19 cellular contexts compared by ENCODE assay signal in the genomic region with DNA sequence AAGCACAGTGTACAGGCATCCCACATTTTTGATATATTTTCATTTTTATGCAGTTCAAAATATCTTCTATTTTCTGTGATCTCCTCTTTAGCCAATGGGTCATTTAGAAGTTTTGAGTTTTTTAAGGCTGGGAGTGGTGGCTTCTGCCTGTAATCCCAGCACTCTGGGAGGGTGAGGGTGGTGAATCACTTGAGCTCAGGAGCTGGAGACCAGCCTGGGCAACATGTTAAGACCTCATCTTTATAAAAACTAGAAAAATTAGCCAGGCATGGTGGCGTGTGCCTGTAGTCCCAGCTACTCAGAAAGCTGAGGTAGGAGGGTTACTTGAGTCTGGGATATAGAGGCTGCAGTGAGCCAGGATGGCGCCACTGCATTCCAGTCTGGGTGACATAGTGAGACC.
"Had no signal": no experiment of that assay in that cellular context is flagged by ENCODE, and none has a peak within 500 bp of the region (broad histone marks: within the 10 kb centered on the region; RNA-seq: fewer than 3 reads in every experiment).

No MANE protein-coding gene starts in this region.

- DNase-seq: activated B cell treated with CpG ODN at 0.5 μM for 24 hours; activated CD4-positive, alpha-beta memory T cell treated with anti-CD3 and anti-CD28 coated beads, Interleukin-2, amount 10 ng/mL, durations not matched to agents 7 days and 5 days; activated CD4-positive, alpha-beta T cell treated with anti-CD3 and anti-CD28 coated beads, Interleukin-2, amount 50 U/mL, for 1 hour; activated gamma-delta T cell treated with Interleukin-2 at 50 U/mL for 16 hours; activated naive CD4-positive, alpha-beta T cell treated with anti-CD3 and anti-CD28 coated beads, Interleukin-2, amount 10 ng/mL, durations not matched to agents 7 days and 5 days; activated naive CD8-positive, alpha-beta T cell treated with anti-CD3 and anti-CD28 coated beads for 36 hours; activated T-cell treated with anti-CD3 and anti-CD28 coated beads for 4 hours; activated T-cell treated with anti-CD3 and anti-CD28 coated beads, Interleukin-2, amount 50 U/mL, for 48 hours; NCI-H1105 treated with DMSO at 0.1 percent for 48 hours; NCI-H1436 treated with DMSO at 0.1 percent for 48 hours; NCI-H187; NCI-H2081; NCI-H446; NCI-H524; PC-3; SHP77; T-helper 9 cell had no signal

- ATAC-seq: PC-3 had no signal

- H3K4me3 Mint-ChIP-seq: activated B cell treated with CpG ODN at 0.5 μM for 24 hours; activated CD4-positive, alpha-beta memory T cell treated with anti-CD3 and anti-CD28 coated beads, Interleukin-2, amount 10 ng/mL, durations not matched to agents 7 days and 5 days; activated naive CD4-positive, alpha-beta T cell treated with anti-CD3 and anti-CD28 coated beads, Interleukin-2, amount 10 ng/mL, durations not matched to agents 7 days and 5 days; activated naive CD8-positive, alpha-beta T cell treated with anti-CD3 and anti-CD28 coated beads for 36 hours; T-helper 1 cell treated with Interleukin-12 subunit alpha and Interleukin-12 subunit beta and Interleukin-4 antibody, amounts not matched to agents 30 μg/mL and 1 μg/mL, for 36 hours had no signal

- H3K27me3 Mint-ChIP-seq: activated B cell treated with CpG ODN at 0.5 μM for 24 hours; activated CD4-positive, alpha-beta memory T cell treated with anti-CD3 and anti-CD28 coated beads, Interleukin-2, amount 10 ng/mL, durations not matched to agents 7 days and 5 days; activated naive CD4-positive, alpha-beta T cell treated with anti-CD3 and anti-CD28 coated beads, Interleukin-2, amount 10 ng/mL, durations not matched to agents 7 days and 5 days; activated naive CD8-positive, alpha-beta T cell treated with anti-CD3 and anti-CD28 coated beads for 36 hours had no signal

- H3K27ac Mint-ChIP-seq: activated B cell treated with CpG ODN at 0.5 μM for 24 hours; activated CD4-positive, alpha-beta memory T cell treated with anti-CD3 and anti-CD28 coated beads, Interleukin-2, amount 10 ng/mL, durations not matched to agents 7 days and 5 days; activated naive CD4-positive, alpha-beta T cell treated with anti-CD3 and anti-CD28 coated beads, Interleukin-2, amount 10 ng/mL, durations not matched to agents 7 days and 5 days; activated naive CD8-positive, alpha-beta T cell treated with anti-CD3 and anti-CD28 coated beads for 36 hours; activated T-helper 2 cell treated with anti-CD3 and anti-CD28 coated beads, Interferon-gamma antibody, Interleukin-2, Interleukin-4, amounts not matched to agents 10 μg/mL and 5 μg/mL and 100 μg/mL, durations not matched to agents 14 hours and 24 hours and 36 hours; T-helper 1 cell treated with Interleukin-12 subunit alpha and Interleukin-12 subunit beta and Interleukin-4 antibody, amounts not matched to agents 30 μg/mL and 1 μg/mL, for 36 hours had no signal
